Comparison of ENCODE assay signal across 1 cellular context in genomic region chr1:94070746-94071318, GRCh38.
A peak's percentile ranks its signal among the peaks of the same experiment; 100 is the strongest.
TF ChIP-seq lines count a peak whose summit lies in the region.

No MANE protein-coding gene starts in this region.

TF ChIP-seq in SK-N-SH treated with all-trans-retinoic acid at 6 μM for 48 hours, 23 proteins besides CTCF, POLR2A, EP300 and RAD21 (continued from another document):
- TF ChIP-seq TSHZ2 (CRISPR knock-in tag; IDR thresholded peaks at IDR 0.05) (peak; percentile 64; the same call in 1 of the 2 replicates), ZFP3 (CRISPR knock-in tag; IDR thresholded peaks at IDR 0.05) (no peak), ZNF8 (CRISPR knock-in tag; IDR thresholded peaks at IDR 0.05) (no peak), OSR1 (CRISPR knock-in tag; IDR thresholded peaks at IDR 0.05) (no peak), ESRRG (CRISPR knock-in tag; IDR thresholded peaks at IDR 0.05) (no peak; the same call in 1 of the 2 replicates), SNAI2 (CRISPR knock-in tag; IDR thresholded peaks at IDR 0.05) (no peak), GLIS3 (CRISPR knock-in tag; IDR thresholded peaks at IDR 0.05) (no peak), TOX (CRISPR knock-in tag; IDR thresholded peaks at IDR 0.05; ENCODE audit: borderline replicate concordance) (no peak), POU6F1 (CRISPR knock-in tag; IDR thresholded peaks at IDR 0.05; ENCODE audit: borderline replicate concordance, low read depth) (no peak), ARNTL (CRISPR knock-in tag; IDR thresholded peaks at IDR 0.05; ENCODE audit: borderline replicate concordance, low read depth) (no peak), CREB5 (CRISPR knock-in tag; IDR thresholded peaks at IDR 0.05; ENCODE audit: low read depth) (0 out of 2 replicates have a peak, but pooled peaks have one; percentile 20), ZFP30 (CRISPR knock-in tag; IDR thresholded peaks at IDR 0.05) (no peak), ZNF70 (CRISPR knock-in tag; IDR thresholded peaks at IDR 0.05) (no peak), TCF4 (CRISPR knock-in tag; IDR thresholded peaks at IDR 0.05; ENCODE audit: borderline replicate concordance) (0 out of 2 replicates have a peak, but pooled peaks have one; percentile 25), PATZ1 (CRISPR knock-in tag; IDR thresholded peaks at IDR 0.05; ENCODE audit: borderline replicate concordance) (no peak)
